8 cellular contexts compared by ENCODE assay signal in genomic region chr13:114128624-114129522, GRCh38. TPM values are rescaled to one million over a fixed set of nuclear protein-coding genes. Genes with fewer than 3 reads are reported as not detected.
DNase-seq lines count a peak whose midpoint lies in the region; ATAC-seq lines count a peak whose summit lies in the region.

No MANE protein-coding gene starts in this region.

- peaks cover 27% of the 10 kb centered on the region for H3K36me3 ChIP-seq in CD4-positive, CD25-positive, alpha-beta regulatory T cell (ENCODE audit: control insufficient read depth, insufficient read depth, low read length)

- H3K4me1 ChIP-seq in CD4-positive, CD25-positive, alpha-beta regulatory T cell (ENCODE audit: control insufficient read depth, insufficient read depth, low read length, poor library complexity, severe bottlenecking), result peaks cover 72% of the 10 kb centered on the region
- peaks cover 67% of the 10 kb centered on the region for H3K4me1 ChIP-seq in mononuclear cell (ENCODE audit: insufficient read depth, low read length)

- peak overlapping the region; percentile 97 for H3K4me3 ChIP-seq in CD4-positive, CD25-positive, alpha-beta regulatory T cell (ENCODE audit: low read depth, low read length)
- H3K4me3 ChIP-seq in mononuclear cell (ENCODE audit: low read length), result peak overlapping the region; percentile 21

- H3K27ac ChIP-seq in CD4-positive, CD25-positive, alpha-beta regulatory T cell (ENCODE audit: insufficient read depth, low read length, poor library complexity, severe bottlenecking), result peak overlapping the region; percentile 88

- H3K27ac Mint-ChIP-seq in CD4-positive, CD25-positive, alpha-beta regulatory T cell, result peak overlapping the region; percentile 96 to 99 (median 99)

- peaks cover 13 to 71% (median 48%) of the 10 kb centered on the region in 4 donors for H3K4me1 Mint-ChIP-seq in CD4-positive, CD25-positive, alpha-beta regulatory T cell

- peak; percentile 68 to 76 for ATAC-seq in CD4-positive, CD25-positive, alpha-beta regulatory T cell (ENCODE audit: low read depth in 2 of 2)
- ATAC-seq in GM21390 (IDR thresholded peaks at IDR 0.05; ENCODE audit: unreplicated experiment), result peak; percentile 55

- DNase-seq in CD4-positive, CD25-positive, alpha-beta regulatory T cell, result peak; percentile 83 to 94 (median 85)
- peak; percentile 93 for DNase-seq in HT1080 (ENCODE audit: low read depth)
- peak; percentile 81 to 82 for DNase-seq in activated CD4-positive, alpha-beta T cell treated with anti-CD3 and anti-CD28 coated beads for 24 hours (ENCODE audit: low read depth in 2 of 2)
- peak; percentile 97 for DNase-seq in dermis blood vessel endothelial cell
- peak; percentile 92 for DNase-seq in stimulated activated CD8-positive, alpha-beta memory T cell treated with anti-CD3 and anti-CD28 coated beads, Interleukin-4, amount 100 ng/mL, for 48 hours
- no peak for DNase-seq in NCI-H2107 treated with DMSO at 0.1 percent for 48 hours (lab: John Stamatoyannopoulos, UW; ENCODE audit: unreplicated experiment)

- no peaks in the 10 kb centered on the region for H3K27me3 ChIP-seq in CD4-positive, CD25-positive, alpha-beta regulatory T cell (ENCODE audit: control insufficient read depth, insufficient read depth, low read length)
- H3K27me3 ChIP-seq in mononuclear cell (ENCODE audit: insufficient read depth, low read length), result no peaks in the 10 kb centered on the region

- peaks cover 46% of the 10 kb centered on the region for H3K36me3 Mint-ChIP-seq in CD4-positive, CD25-positive, alpha-beta regulatory T cell

- H3K4me3 Mint-ChIP-seq in CD4-positive, CD25-positive, alpha-beta regulatory T cell, result peak overlapping the region; percentile 97 to 100 (median 99)

- peaks cover 0 to 8% (median 0%) of the 10 kb centered on the region in 7 donors for H3K9me3 Mint-ChIP-seq in CD4-positive, CD25-positive, alpha-beta regulatory T cell

- no peaks in the 10 kb centered on the region for H3K27me3 Mint-ChIP-seq in CD4-positive, CD25-positive, alpha-beta regulatory T cell

- H3K9me3 ChIP-seq in CD4-positive, CD25-positive, alpha-beta regulatory T cell (ENCODE audit: control insufficient read depth in 2 of 2, low read length in 2 of 2), result no peaks in the 10 kb centered on the region
- no peaks in the 10 kb centered on the region for H3K9me3 ChIP-seq in mononuclear cell (ENCODE audit: low read depth, low read length)

RNA-seq across cellular contexts. Expression of gene RASA3, which starts 3.5 kb away (rescaled TPM):
- total RNA-seq in CD4-positive, CD25-positive, alpha-beta regulatory T cell, result 265 TPM
- polyA plus RNA-seq in CD4-positive, CD25-positive, alpha-beta regulatory T cell, result 100 to 1,000 TPM in 1 of 4 donors, 10 to 100 TPM in 3; 93.8 to 116 (median 99.6) TPM
- 37.8 and 41.7 TPM in 2 replicates for total RNA-seq in HT1080 (2014; rRNA removed; shearing (Covaris generic))
- 38.2 and 40.7 TPM in 2 replicates for polyA plus RNA-seq in HT1080 (2015; cell fraction: cytosol; rRNA removed)
- polyA plus RNA-seq in HT1080 (2015; cell fraction: nucleus; rRNA removed), result 49.5 and 52.6 TPM in 2 replicates
- 35.4 and 51.4 TPM in 2 replicates for total RNA-seq in dermis blood vessel endothelial cell
- total RNA-seq in mononuclear cell, result 78.9 TPM

RNA-seq across cellular contexts. Expression of gene CFAP97D2, which starts 50.2 kb away (rescaled TPM):
- not detected for total RNA-seq in CD4-positive, CD25-positive, alpha-beta regulatory T cell
- under 1 TPM in 2 of 4 donors, not detected in 2; 0.22 to 0.86 TPM for polyA plus RNA-seq in CD4-positive, CD25-positive, alpha-beta regulatory T cell
- not detected in 2 replicates for total RNA-seq in HT1080 (2014; rRNA removed; shearing (Covaris generic))
- polyA plus RNA-seq in HT1080 (2015; cell fraction: cytosol; rRNA removed), result not detected in 2 replicates
- not detected in 2 replicates for polyA plus RNA-seq in HT1080 (2015; cell fraction: nucleus; rRNA removed)
- total RNA-seq in dermis blood vessel endothelial cell (not detected in 2 replicates), mononuclear cell (0.94 TPM)
